Comparison of ENCODE assay signal across 16 cellular contexts in the genomic region with DNA sequence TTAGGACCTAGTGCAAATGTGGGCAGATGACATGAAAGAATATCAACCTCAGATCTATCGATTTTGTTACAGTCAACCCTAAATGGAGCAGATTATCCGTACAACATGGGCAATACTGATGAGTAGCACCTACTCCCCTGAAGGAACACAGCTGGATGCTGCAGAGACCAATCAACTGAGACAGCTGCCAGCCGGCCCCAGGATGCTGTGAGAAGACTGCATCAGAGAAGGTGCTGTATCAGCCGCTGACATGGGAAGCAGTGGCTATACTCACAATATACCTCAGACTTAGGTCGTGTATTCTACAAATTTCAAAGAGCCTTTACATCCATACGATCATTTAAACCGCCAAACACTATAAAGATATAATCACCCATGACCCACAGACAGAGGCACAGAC.
DNase-seq lines count a peak whose midpoint lies in the region; ATAC-seq and TF ChIP-seq lines count a peak whose summit lies in the region.
"Had no signal": no experiment of that assay in that cellular context is flagged by ENCODE, and none has a peak within 500 bp of the region (broad histone marks: within the 10 kb centered on the region; RNA-seq: fewer than 3 reads in every experiment).

No MANE protein-coding gene starts in this region.

- no peak for TF ChIP-seq CTCF in natural killer cell (IDR thresholded peaks at IDR 0.05)

- H3K27me3 Mint-ChIP-seq in activated CD4-positive, alpha-beta memory T cell treated with anti-CD3 and anti-CD28 coated beads, Interleukin-2, amount 10 ng/mL, durations not matched to agents 7 days and 5 days = peaks cover 12% of the 10 kb centered on the region
- H3K27me3 Mint-ChIP-seq in activated CD4-positive, alpha-beta memory T cell treated with anti-CD3 and anti-CD28 coated beads for 36 hours = no peaks in the 10 kb centered on the region
- H3K27me3 Mint-ChIP-seq in natural killer cell treated with Interleukin-12 subunit alpha and Interleukin-12 subunit beta and Interleukin-15 and Interleukin-18, amount 100 ng/mL, for 72 hours = peaks cover 11 to 13% of the 10 kb centered on the region in 2 donors
- peaks cover 3 to 12% of the 10 kb centered on the region in 2 donors for H3K27me3 Mint-ChIP-seq in natural killer cell (ENCODE audit: low read depth in 2 of 2)
- peaks cover 11% of the 10 kb centered on the region for H3K27me3 Mint-ChIP-seq in activated naive CD8-positive, alpha-beta T cell treated with anti-CD3 and anti-CD28 coated beads, Interleukin-2, amount 10 ng/mL, durations not matched to agents 7 days and 5 days
- H3K27me3 Mint-ChIP-seq: CD4-positive, alpha-beta T cell had no signal

- peaks cover 3% of the 10 kb centered on the region for H3K9me3 Mint-ChIP-seq in activated CD4-positive, alpha-beta memory T cell treated with anti-CD3 and anti-CD28 coated beads, Interleukin-2, amount 10 ng/mL, durations not matched to agents 7 days and 5 days
- no peaks in the 10 kb centered on the region for H3K9me3 Mint-ChIP-seq in activated CD4-positive, alpha-beta memory T cell treated with anti-CD3 and anti-CD28 coated beads for 36 hours
- H3K9me3 Mint-ChIP-seq in natural killer cell treated with Interleukin-12 subunit alpha and Interleukin-12 subunit beta and Interleukin-15 and Interleukin-18, amount 100 ng/mL, for 72 hours = peaks cover 3% of the 10 kb centered on the region
- no peaks in the 10 kb centered on the region for H3K9me3 Mint-ChIP-seq in natural killer cell
- peaks cover 2% of the 10 kb centered on the region for H3K9me3 Mint-ChIP-seq in activated naive CD8-positive, alpha-beta T cell treated with anti-CD3 and anti-CD28 coated beads, Interleukin-2, amount 10 ng/mL, durations not matched to agents 7 days and 5 days
- H3K9me3 Mint-ChIP-seq: CD4-positive, alpha-beta T cell had no signal

- H3K4me1 Mint-ChIP-seq in activated CD4-positive, alpha-beta memory T cell treated with anti-CD3 and anti-CD28 coated beads, Interleukin-2, amount 10 ng/mL, durations not matched to agents 7 days and 5 days = peaks cover 50% of the 10 kb centered on the region
- H3K4me1 Mint-ChIP-seq in activated CD4-positive, alpha-beta memory T cell treated with anti-CD3 and anti-CD28 coated beads for 36 hours (ENCODE audit: low read depth) = peaks cover 45% of the 10 kb centered on the region
- H3K4me1 Mint-ChIP-seq in natural killer cell treated with Interleukin-12 subunit alpha and Interleukin-12 subunit beta and Interleukin-15 and Interleukin-18, amount 100 ng/mL, for 72 hours (ENCODE audit: low read depth in 2 of 2) = peaks cover 44 to 50% of the 10 kb centered on the region in 2 donors
- H3K4me1 Mint-ChIP-seq in natural killer cell = no peaks in the 10 kb centered on the region
- H3K4me1 Mint-ChIP-seq in activated naive CD8-positive, alpha-beta T cell treated with anti-CD3 and anti-CD28 coated beads, Interleukin-2, amount 10 ng/mL, durations not matched to agents 7 days and 5 days = peaks cover 36% of the 10 kb centered on the region

- POLR2A ChIA-PET in activated CD4-positive, alpha-beta memory T cell treated with anti-CD3 and anti-CD28 coated beads, Interleukin-2, amount 10 ng/mL, durations not matched to agents 7 days and 5 days (lab: Charles Lee) = interaction anchor here (0.7 to 1.2 kb wide), 3 partner anchors 18 to 96 kb away, joined by 3 to 6 read pairs (median 3); partner anchors contain the start of gene FNDC3A
- POLR2A ChIA-PET in activated CD4-positive, alpha-beta memory T cell treated with anti-CD3 and anti-CD28 coated beads for 36 hours (lab: Charles Lee) = interaction anchor here (0.7 to 1.3 kb wide), 3 partner anchors 8 to 96 kb away, joined by 3 read pairs; partner anchors contain the start of gene FNDC3A
- POLR2A ChIA-PET in activated naive CD8-positive, alpha-beta T cell treated with anti-CD3 and anti-CD28 coated beads, Interleukin-2, amount 10 ng/mL, durations not matched to agents 7 days and 5 days (lab: Charles Lee) = interaction anchor here (0.7 kb wide), 1 partner anchor 97 kb away, joined by 3 read pairs; no protein-coding TSS in a partner anchor

- no peak overlapping the region for H3K4me3 Mint-ChIP-seq in activated CD4-positive, alpha-beta memory T cell treated with anti-CD3 and anti-CD28 coated beads, Interleukin-2, amount 10 ng/mL, durations not matched to agents 7 days and 5 days
- H3K4me3 Mint-ChIP-seq in activated CD4-positive, alpha-beta memory T cell treated with anti-CD3 and anti-CD28 coated beads for 36 hours = no peak overlapping the region
- H3K4me3 Mint-ChIP-seq in natural killer cell treated with Interleukin-12 subunit alpha and Interleukin-12 subunit beta and Interleukin-15 and Interleukin-18, amount 100 ng/mL, for 72 hours = peak overlapping the region; percentile 75
- H3K4me3 Mint-ChIP-seq in natural killer cell = no peak overlapping the region
- no peak overlapping the region for H3K4me3 Mint-ChIP-seq in activated naive CD8-positive, alpha-beta T cell treated with anti-CD3 and anti-CD28 coated beads, Interleukin-2, amount 10 ng/mL, durations not matched to agents 7 days and 5 days
- H3K4me3 Mint-ChIP-seq: CD4-positive, alpha-beta T cell had no signal

- peak overlapping the region; percentile 1 for H3K27ac Mint-ChIP-seq in activated CD4-positive, alpha-beta memory T cell treated with anti-CD3 and anti-CD28 coated beads, Interleukin-2, amount 10 ng/mL, durations not matched to agents 7 days and 5 days
- no peak overlapping the region for H3K27ac Mint-ChIP-seq in activated CD4-positive, alpha-beta memory T cell treated with anti-CD3 and anti-CD28 coated beads for 36 hours
- peak overlapping the region; percentile 69 to 99 for H3K27ac Mint-ChIP-seq in natural killer cell treated with Interleukin-12 subunit alpha and Interleukin-12 subunit beta and Interleukin-15 and Interleukin-18, amount 100 ng/mL, for 72 hours
- no peak overlapping the region for H3K27ac Mint-ChIP-seq in natural killer cell
- H3K27ac Mint-ChIP-seq in activated naive CD8-positive, alpha-beta T cell treated with anti-CD3 and anti-CD28 coated beads, Interleukin-2, amount 10 ng/mL, durations not matched to agents 7 days and 5 days = peak overlapping the region; percentile 9
- H3K27ac Mint-ChIP-seq: CD4-positive, alpha-beta T cell had no signal

- CTCF ChIA-PET in activated CD4-positive, alpha-beta memory T cell treated with anti-CD3 and anti-CD28 coated beads, Interleukin-2, amount 10 ng/mL, durations not matched to agents 7 days and 5 days (lab: Charles Lee) = no interaction called here
- CTCF ChIA-PET in activated CD4-positive, alpha-beta memory T cell treated with anti-CD3 and anti-CD28 coated beads for 36 hours (lab: Charles Lee) = interaction anchor here (1.1 kb wide), 1 partner anchor 23 kb away, joined by 3 read pairs; no protein-coding TSS in a partner anchor

- no peak for ATAC-seq in natural killer cell treated with Interleukin-12 subunit alpha and Interleukin-12 subunit beta and Interleukin-15 and Interleukin-18, amount 100 ng/mL, for 72 hours
- ATAC-seq in natural killer cell (no peak), HG03280 (IDR thresholded peaks at IDR 0.05; ENCODE audit: unreplicated experiment) (no peak), GM21717 (IDR thresholded peaks at IDR 0.05; ENCODE audit: unreplicated experiment) (no peak)
- ATAC-seq in activated naive CD8-positive, alpha-beta T cell treated with anti-CD3 and anti-CD28 coated beads, Interleukin-2, amount 10 ng/mL, durations not matched to agents 7 days and 5 days (ENCODE audit: low read depth) = no peak
- ATAC-seq: A549 had no signal

- no peak for DNase-seq in activated CD4-positive, alpha-beta memory T cell treated with anti-CD3 and anti-CD28 coated beads, Interleukin-2, amount 10 ng/mL, durations not matched to agents 7 days and 5 days
- DNase-seq in activated CD4-positive, alpha-beta memory T cell treated with anti-CD3 and anti-CD28 coated beads for 36 hours = no peak
- DNase-seq in natural killer cell treated with Interleukin-12 subunit alpha and Interleukin-12 subunit beta and Interleukin-15 and Interleukin-18, amount 100 ng/mL, for 72 hours (ENCODE audit: low spot score) = no peak
- DNase-seq in natural killer cell = no peak
- DNase-seq in activated naive CD8-positive, alpha-beta T cell treated with anti-CD3 and anti-CD28 coated beads, Interleukin-2, amount 10 ng/mL, durations not matched to agents 7 days and 5 days = no peak
- DNase-seq: Caco-2; CD4-positive, alpha-beta T cell; KG1; NCI-H1417; NCI-H187; NCI-H226; NCI-H524; NCI-H82 had no signal

- H3K36me3 Mint-ChIP-seq in activated CD4-positive, alpha-beta memory T cell treated with anti-CD3 and anti-CD28 coated beads, Interleukin-2, amount 10 ng/mL, durations not matched to agents 7 days and 5 days (ENCODE audit: low read depth) = peaks cover 6% of the 10 kb centered on the region
- peaks cover 1% of the 10 kb centered on the region for H3K36me3 Mint-ChIP-seq in activated CD4-positive, alpha-beta memory T cell treated with anti-CD3 and anti-CD28 coated beads for 36 hours
- H3K36me3 Mint-ChIP-seq in natural killer cell treated with Interleukin-12 subunit alpha and Interleukin-12 subunit beta and Interleukin-15 and Interleukin-18, amount 100 ng/mL, for 72 hours = peaks cover 4% of the 10 kb centered on the region
- H3K36me3 Mint-ChIP-seq in natural killer cell = no peaks in the 10 kb centered on the region
- H3K36me3 Mint-ChIP-seq in activated naive CD8-positive, alpha-beta T cell treated with anti-CD3 and anti-CD28 coated beads, Interleukin-2, amount 10 ng/mL, durations not matched to agents 7 days and 5 days = peaks cover 5% of the 10 kb centered on the region

- intact Hi-C loops in activated CD4-positive, alpha-beta memory T cell treated with anti-CD3 and anti-CD28 coated beads for 36 hours (cut with micrococcal nuclease) = loop anchor here (1.0 to 10.0 kb wide), 5 partner anchors 13 to 665 kb away; no protein-coding TSS in a partner anchor
- intact Hi-C loops in natural killer cell (cut with micrococcal nuclease) = no loop called here

Comparison
In these comparisons a context has a peak if more than half of its experiments do, and no peak if none do; other contexts are left out.
1. H3K27ac Mint-ChIP-seq: peak in activated CD4-positive, alpha-beta memory T cell treated with anti-CD3 and anti-CD28 coated beads, Interleukin-2, amount 10 ng/mL, durations not matched to agents 7 days and 5 days (single experiment), natural killer cell treated with Interleukin-12 subunit alpha and Interleukin-12 subunit beta and Interleukin-15 and Interleukin-18, amount 100 ng/mL, for 72 hours (2 of 2) and activated naive CD8-positive, alpha-beta T cell treated with anti-CD3 and anti-CD28 coated beads, Interleukin-2, amount 10 ng/mL, durations not matched to agents 7 days and 5 days (single experiment); none in activated CD4-positive, alpha-beta memory T cell treated with anti-CD3 and anti-CD28 coated beads for 36 hours (single experiment) and natural killer cell (0 of 2).